Comparison of ENCODE assay signal across 8 cellular contexts in the genomic region with DNA sequence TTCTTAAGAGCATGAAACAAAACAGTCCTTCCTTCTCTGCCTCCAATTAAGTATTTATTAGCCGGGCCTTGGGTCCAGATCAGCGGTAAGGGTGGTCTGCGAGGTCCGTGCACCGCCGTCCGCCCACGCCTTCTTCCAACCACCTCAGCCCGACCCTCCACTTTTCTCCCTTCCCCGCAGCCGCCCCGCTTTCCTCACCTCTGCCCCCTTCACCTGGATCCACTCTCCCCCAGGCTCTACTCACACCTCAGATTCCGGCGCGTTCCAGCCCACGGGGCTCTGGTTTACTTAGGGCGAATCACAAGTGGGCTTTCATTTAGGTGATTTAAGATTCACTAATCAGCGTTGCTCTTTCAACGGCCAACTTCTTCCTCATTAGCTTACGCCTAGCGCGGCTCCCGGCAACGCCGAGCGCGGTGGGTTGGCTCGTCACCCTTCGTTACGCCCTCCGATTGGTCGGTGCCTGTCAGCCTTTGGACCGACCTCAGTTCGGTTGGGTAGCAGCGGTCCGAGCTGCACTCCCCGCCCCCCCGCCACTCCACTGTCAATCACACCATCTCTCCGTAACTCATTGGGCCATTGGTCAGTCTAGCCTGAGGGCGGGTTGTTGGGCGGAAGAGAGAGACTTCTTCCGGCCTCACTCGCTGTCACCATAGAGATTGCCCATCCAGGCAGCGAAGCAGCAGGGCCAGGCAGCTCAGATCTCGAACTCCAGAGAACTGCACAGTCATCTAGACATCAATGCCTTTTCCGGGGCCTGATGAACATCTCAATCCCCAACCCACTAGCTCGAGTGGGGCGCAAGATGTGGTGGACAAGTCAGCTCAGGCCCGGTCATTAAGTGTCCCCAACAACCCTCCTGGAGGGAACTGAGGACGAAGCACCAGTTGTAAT. TPM values are rescaled to one million over a fixed set of nuclear protein-coding genes. Genes with fewer than 3 reads are reported as not detected.
DNase-seq lines count a peak whose midpoint lies in the region; FAIRE-seq and TF ChIP-seq lines count a peak whose summit lies in the region.

A gene (minus strand): TSS at position 286 of the 894 bp plus-strand sequence. CDS start 9,385 bp downstream, outside the sequence.

- H3K27ac ChIP-seq in SK-N-MC (no peak within 1 kb of the TSS), neuronal stem cell (replicated peaks; ENCODE audit: low read length) (peak within 1 kb of the TSS; percentile 70)

- peak within 1 kb of the TSS; percentile 96 for H3K18ac ChIP-seq in neuronal stem cell (ENCODE audit: low read length)

- H3K4ac ChIP-seq in neuronal stem cell (ENCODE audit: low read length): no peak within 1 kb of the TSS

- no peak within 1 kb of the TSS for H2AK5ac ChIP-seq in neuronal stem cell (ENCODE audit: low read depth, low read length)

- no peak for TF ChIP-seq CTCF in HFFc6 (IDR thresholded peaks at IDR 0.05)
- TF ChIP-seq CTCF in NB4 (IDR thresholded peaks at IDR 0.05; ENCODE audit: low read depth, low read length): no peak
- TF ChIP-seq CTCF in subcutaneous adipose tissue (IDR thresholded peaks at IDR 0.05; ENCODE audit: low read depth): no peak

- H3K4me1 ChIP-seq in neuronal stem cell (ENCODE audit: control insufficient read depth in 2 of 2, insufficient read depth in 1 of 2, low read depth in 1 of 2, low read length in 2 of 2): peaks cover 3 to 6% of the 10 kb centered on the region in 2 donors

- CTCF ChIA-PET in activated naive CD4-positive, alpha-beta T cell treated with anti-CD3 and anti-CD28 coated beads, Interleukin-2, amount 10 ng/mL, durations not matched to agents 7 days and 5 days (lab: Charles Lee): interaction anchor here (1.2 to 4.8 kb wide), 5 partner anchors 9 to 30 kb away, joined by 3 to 20 read pairs (median 4); no protein-coding TSS in a partner anchor

- H3K4me3 Mint-ChIP-seq in HFFc6: peak within 1 kb of the TSS; percentile 96
- H3K4me3 Mint-ChIP-seq in activated naive CD4-positive, alpha-beta T cell treated with anti-CD3 and anti-CD28 coated beads, Interleukin-2, amount 10 ng/mL, durations not matched to agents 7 days and 5 days: peak within 1 kb of the TSS; percentile 96

- H2BK120ac ChIP-seq in neuronal stem cell (ENCODE audit: low read depth, low read length): no peak within 1 kb of the TSS

- peak within 1 kb of the TSS; percentile 82 for H2AFZ ChIP-seq in neuronal stem cell (ENCODE audit: low read length)

- no peaks in the 10 kb centered on the region for H3K27me3 Mint-ChIP-seq in HFFc6 (ENCODE audit: insufficient read depth)
- H3K27me3 Mint-ChIP-seq in activated naive CD4-positive, alpha-beta T cell treated with anti-CD3 and anti-CD28 coated beads, Interleukin-2, amount 10 ng/mL, durations not matched to agents 7 days and 5 days: peaks cover 17% of the 10 kb centered on the region

- peak within 1 kb of the TSS; percentile 91 for H3K4me2 ChIP-seq in neuronal stem cell (ENCODE audit: insufficient read depth, low read length, poor library complexity, severe bottlenecking)

- FAIRE-seq in frontal cortex (lab: Jason Lieb, UNC): peak; percentile 97

- no peak within 1 kb of the TSS for H4K91ac ChIP-seq in neuronal stem cell (ENCODE audit: low read depth, low read length, poor library complexity)

- H3K36me3 ChIP-seq in SK-N-MC (ENCODE audit: insufficient read depth, low read length) (no peaks in the 10 kb centered on the region), neuronal stem cell (replicated peaks in 1 of 2; ENCODE audit: control insufficient read depth in 2 of 2, insufficient read depth in 2 of 2, low read length in 2 of 2) (peaks cover 0 to 8% of the 10 kb centered on the region in 2 donors)

- WGBS in neuronal stem cell (ENCODE audit: extremely low coverage in 2 of 2, insufficient read length in 2 of 2, insufficient replicate concordance in 1 of 2), 2 donors: no CpG with 5 or more reads among the region's 50 CpGs

- peak within 1 kb of the TSS; percentile 34 for H3K23ac ChIP-seq in neuronal stem cell (ENCODE audit: low read depth, low read length, poor library complexity)

- peak; percentile 90 for DNase-seq in GM04503 (ENCODE audit: low read depth)
- peak; percentile 98 for DNase-seq in HFFc6
- DNase-seq in NB4 (ENCODE audit: low read depth): peak; percentile 99
- DNase-seq in SK-N-MC (ENCODE audit: low read depth, low spot score): peak; percentile 70
- peak; percentile 98 for DNase-seq in activated naive CD4-positive, alpha-beta T cell treated with anti-CD3 and anti-CD28 coated beads, Interleukin-2, amount 10 ng/mL, durations not matched to agents 7 days and 5 days
- peak; percentile 90 to 94 for DNase-seq in frontal cortex (ENCODE audit: low spot score in 2 of 2)
- DNase-seq in neuronal stem cell (ENCODE audit: low spot score): peak; percentile 99

- H3K9me3 ChIP-seq in SK-N-MC (ENCODE audit: low read depth, low read length) (no peaks in the 10 kb centered on the region), neuronal stem cell (replicated peaks in 1 of 2; ENCODE audit: control insufficient read depth in 2 of 2, insufficient read depth in 1 of 2, low read depth in 1 of 2, low read length in 2 of 2) (peaks cover 3 to 15% of the 10 kb centered on the region in 2 donors)

- no peak within 1 kb of the TSS for H3K14ac ChIP-seq in neuronal stem cell (ENCODE audit: low read length)

- no peak within 1 kb of the TSS for H2BK12ac ChIP-seq in neuronal stem cell (ENCODE audit: low read length)

- H2BK15ac ChIP-seq in neuronal stem cell (ENCODE audit: low read length): peak within 1 kb of the TSS; percentile 32

- peak within 1 kb of the TSS; percentile 75 for H4K8ac ChIP-seq in neuronal stem cell (ENCODE audit: low read depth, low read length)

- peaks cover 23% of the 10 kb centered on the region for H3K4me1 Mint-ChIP-seq in HFFc6 (ENCODE audit: low read depth)
- H3K4me1 Mint-ChIP-seq in activated naive CD4-positive, alpha-beta T cell treated with anti-CD3 and anti-CD28 coated beads, Interleukin-2, amount 10 ng/mL, durations not matched to agents 7 days and 5 days: peaks cover 19% of the 10 kb centered on the region

- H3K79me1 ChIP-seq in neuronal stem cell (ENCODE audit: low read depth, low read length): peaks cover 1% of the 10 kb centered on the region

- no peak within 1 kb of the TSS for H2BK5ac ChIP-seq in neuronal stem cell (ENCODE audit: low read length)

- H3K9ac ChIP-seq in SK-N-MC (ENCODE audit: insufficient read length): peak within 1 kb of the TSS; percentile 61
- peak within 1 kb of the TSS; percentile 82 for H3K9ac ChIP-seq in neuronal stem cell (ENCODE audit: low read depth, low read length, poor library complexity)

- peak within 1 kb of the TSS; percentile 88 for H3K27ac Mint-ChIP-seq in HFFc6
- peak within 1 kb of the TSS; percentile 92 for H3K27ac Mint-ChIP-seq in activated naive CD4-positive, alpha-beta T cell treated with anti-CD3 and anti-CD28 coated beads, Interleukin-2, amount 10 ng/mL, durations not matched to agents 7 days and 5 days

- H3K27me3 ChIP-seq in neuronal stem cell (ENCODE audit: control insufficient read depth in 3 of 3, insufficient read depth in 3 of 3, low read depth in 1 of 3, low read length in 3 of 3): no peaks in the 10 kb centered on the region

- 0 out of 2 replicates have a peak, but pooled peaks cover 6% of the 10 kb centered on the region for H3K9me3 Mint-ChIP-seq in HFFc6
- H3K9me3 Mint-ChIP-seq in activated naive CD4-positive, alpha-beta T cell treated with anti-CD3 and anti-CD28 coated beads, Interleukin-2, amount 10 ng/mL, durations not matched to agents 7 days and 5 days: peaks cover 5% of the 10 kb centered on the region

- H3K4me3 ChIP-seq in NB4 (ENCODE audit: low read depth, low read length) (peak within 1 kb of the TSS; percentile 98), SK-N-MC (peak within 1 kb of the TSS; percentile 82), neuronal stem cell (ENCODE audit: low read length in 2 of 2) (peak within 1 kb of the TSS; percentile 59 to 89)

- H3K36me3 Mint-ChIP-seq in HFFc6 (ENCODE audit: low read depth): peaks cover 9% of the 10 kb centered on the region; the same call in 1 of the 2 replicates
- peaks cover 3% of the 10 kb centered on the region for H3K36me3 Mint-ChIP-seq in activated naive CD4-positive, alpha-beta T cell treated with anti-CD3 and anti-CD28 coated beads, Interleukin-2, amount 10 ng/mL, durations not matched to agents 7 days and 5 days

- peak; percentile 21 for TF ChIP-seq POLR2A in NB4 (IDR thresholded peaks at IDR 0.05; ENCODE audit: extremely low read depth, insufficient read length)

RNA-seq across cellular contexts. Expression of the gene that starts here (rescaled TPM):
- total RNA-seq in HFFc6 (2021; fragmentation: NEBNext Ultra II Directional; extraction: Animal tissue kit (Norgen Biotek cat#: 25700)): 10 to 100 TPM; 14.9 to 24.3 (median 20.7) TPM
- 18.8 TPM for total RNA-seq in frontal cortex
- 25.3 TPM for polyA plus RNA-seq in neuronal stem cell (2013, experiment 1 of 2)
- polyA plus RNA-seq in neuronal stem cell (2013, experiment 2 of 2): 23.3 TPM
- total RNA-seq in subcutaneous adipose tissue: 10 to 100 TPM; 15.6 to 34.1 (median 30.8) TPM
